In the genomic region with DNA sequence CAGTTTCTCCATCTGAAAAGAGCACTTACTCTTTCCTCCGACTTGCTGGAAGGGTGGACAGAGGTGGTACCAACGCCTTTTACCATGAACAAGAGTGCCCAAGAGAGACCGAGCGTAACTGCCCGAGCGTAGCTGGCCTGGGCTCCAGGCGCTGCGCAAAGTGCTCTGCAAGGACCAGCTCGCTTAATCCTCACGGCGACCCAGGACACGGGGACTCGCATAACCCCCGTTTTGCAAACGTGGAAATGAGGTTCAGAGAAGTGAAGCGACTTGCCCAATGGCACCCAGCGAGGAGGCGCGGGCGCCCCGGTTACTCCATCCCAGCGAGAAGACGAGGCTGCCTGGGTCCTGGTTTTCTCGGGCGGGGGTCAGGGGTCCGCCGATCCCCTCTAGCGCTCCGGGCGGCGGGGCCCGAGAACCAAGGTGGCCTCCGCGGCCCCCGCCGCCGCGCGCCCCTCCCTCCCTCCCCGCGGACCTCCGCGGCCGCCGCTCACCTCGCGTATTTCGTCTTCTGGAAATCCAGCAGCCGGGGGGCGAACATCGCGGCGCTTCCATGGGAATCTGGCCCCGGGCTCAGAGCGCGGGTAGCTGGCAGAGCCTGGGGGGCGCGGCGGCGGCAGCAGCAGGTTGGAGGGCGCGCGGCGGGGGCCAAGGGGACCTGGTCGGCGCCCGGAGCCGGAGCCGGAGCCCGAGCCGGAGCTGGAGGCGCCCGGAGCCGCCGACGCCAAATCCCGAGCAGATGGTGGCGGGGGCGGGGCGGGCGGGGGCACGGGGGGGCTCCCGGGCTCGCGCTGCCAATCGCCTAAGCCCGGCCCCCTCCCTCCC, we compare ENCODE assay signal across 1 cellular context.
TF ChIP-seq lines count a peak whose summit lies in the region.

A gene with protein sequence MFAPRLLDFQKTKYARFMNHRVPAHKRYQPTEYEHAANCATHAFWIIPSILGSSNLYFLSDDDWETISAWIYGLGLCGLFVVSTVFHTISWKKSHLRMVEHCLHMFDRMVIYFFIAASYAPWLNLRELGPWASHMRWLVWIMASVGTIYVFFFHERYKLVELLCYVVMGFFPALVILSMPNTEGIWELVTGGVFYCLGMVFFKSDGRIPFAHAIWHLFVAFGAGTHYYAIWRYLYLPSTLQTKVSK (minus strand): TSS at position 711 of the 825 bp plus-strand sequence. CDS start 170 bp downstream, at position 541.

TF ChIP-seq in SK-N-SH, 30 proteins besides CTCF, POLR2A, EP300 and RAD21 (continued from another document):
- TF ChIP-seq SIN3A (IDR thresholded peaks at IDR 0.05; ENCODE audit: borderline replicate concordance, low read depth, low read length) (no peak), MXI1 (IDR thresholded peaks at IDR 0.05; ENCODE audit: low read depth, low read length) (no peak)
- TF ChIP-seq, protein P1, sequence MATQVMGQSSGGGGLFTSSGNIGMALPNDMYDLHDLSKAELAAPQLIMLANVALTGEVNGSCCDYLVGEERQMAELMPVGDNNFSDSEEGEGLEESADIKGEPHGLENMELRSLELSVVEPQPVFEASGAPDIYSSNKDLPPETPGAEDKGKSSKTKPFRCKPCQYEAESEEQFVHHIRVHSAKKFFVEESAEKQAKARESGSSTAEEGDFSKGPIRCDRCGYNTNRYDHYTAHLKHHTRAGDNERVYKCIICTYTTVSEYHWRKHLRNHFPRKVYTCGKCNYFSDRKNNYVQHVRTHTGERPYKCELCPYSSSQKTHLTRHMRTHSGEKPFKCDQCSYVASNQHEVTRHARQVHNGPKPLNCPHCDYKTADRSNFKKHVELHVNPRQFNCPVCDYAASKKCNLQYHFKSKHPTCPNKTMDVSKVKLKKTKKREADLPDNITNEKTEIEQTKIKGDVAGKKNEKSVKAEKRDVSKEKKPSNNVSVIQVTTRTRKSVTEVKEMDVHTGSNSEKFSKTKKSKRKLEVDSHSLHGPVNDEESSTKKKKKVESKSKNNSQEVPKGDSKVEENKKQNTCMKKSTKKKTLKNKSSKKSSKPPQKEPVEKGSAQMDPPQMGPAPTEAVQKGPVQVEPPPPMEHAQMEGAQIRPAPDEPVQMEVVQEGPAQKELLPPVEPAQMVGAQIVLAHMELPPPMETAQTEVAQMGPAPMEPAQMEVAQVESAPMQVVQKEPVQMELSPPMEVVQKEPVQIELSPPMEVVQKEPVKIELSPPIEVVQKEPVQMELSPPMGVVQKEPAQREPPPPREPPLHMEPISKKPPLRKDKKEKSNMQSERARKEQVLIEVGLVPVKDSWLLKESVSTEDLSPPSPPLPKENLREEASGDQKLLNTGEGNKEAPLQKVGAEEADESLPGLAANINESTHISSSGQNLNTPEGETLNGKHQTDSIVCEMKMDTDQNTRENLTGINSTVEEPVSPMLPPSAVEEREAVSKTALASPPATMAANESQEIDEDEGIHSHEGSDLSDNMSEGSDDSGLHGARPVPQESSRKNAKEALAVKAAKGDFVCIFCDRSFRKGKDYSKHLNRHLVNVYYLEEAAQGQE (IDR thresholded peaks at IDR 0.05; ENCODE audit: low read depth, low read length), result no peak
TF ChIP-seq in SK-N-SH: peak in this region for 0.
